18 cellular contexts compared by ENCODE assay signal in genomic region chr22:23530106-23530505, GRCh38. TPM values are rescaled to one million over a fixed set of nuclear protein-coding genes. Genes with fewer than 3 reads are reported as not detected.
A peak's percentile ranks its signal among the peaks of the same experiment; 100 is the strongest.
DNase-seq lines count a peak whose midpoint lies in the region; ATAC-seq, FAIRE-seq and TF ChIP-seq lines count a peak whose summit lies in the region.
"Had no signal": no experiment of that assay in that cellular context is flagged by ENCODE, and none has a peak within 500 bp of the region (broad histone marks: within the 10 kb centered on the region; RNA-seq: fewer than 3 reads in every experiment).

No MANE protein-coding gene starts in this region.

- ATAC-seq in sciatic nerve (no peak), left lobe of liver (no peak), GM21825 (IDR thresholded peaks at IDR 0.05; ENCODE audit: unreplicated experiment) (no peak), HG03432 (IDR thresholded peaks at IDR 0.05; ENCODE audit: unreplicated experiment) (no peak)

- H3K27ac Mint-ChIP-seq in chondrocyte (ENCODE audit: unreplicated experiment): no peak overlapping the region

- H3K4me1 Mint-ChIP-seq in chondrocyte (ENCODE audit: low read depth): no peaks in the 10 kb centered on the region

- TF ChIP-seq CTCF in D721Med (IDR thresholded peaks at IDR 0.05; ENCODE audit: insufficient read depth, missing control alignments) (no peak), chondrocyte (IDR thresholded peaks at IDR 0.05) (no peak)

- H3K36me3 Mint-ChIP-seq in chondrocyte (ENCODE audit: low read depth): peaks cover 3% of the 10 kb centered on the region

- FAIRE-seq in D721Med (lab: Jason Lieb, UNC): no peak

- no peak overlapping the region for H3K4me3 Mint-ChIP-seq in chondrocyte (ENCODE audit: unreplicated experiment)

- H3K27me3 Mint-ChIP-seq in chondrocyte (ENCODE audit: low read depth): peaks cover 4% of the 10 kb centered on the region

- intact Hi-C loops in sciatic nerve (cut with DNase I): loop anchor here (10.0 kb wide), 1 partner anchor 215 kb away; no protein-coding TSS in a partner anchor

- peak; percentile 3 for DNase-seq in D721Med (ENCODE audit: insufficient read length, low spot score)
- peak; percentile 42 for DNase-seq in chondrocyte (ENCODE audit: low spot score)
- DNase-seq in mesenteric fat pad (ENCODE audit: low spot score): peak; percentile 62
- peak; percentile 46 for DNase-seq in sciatic nerve (ENCODE audit: low spot score)
- DNase-seq in activated naive CD4-positive, alpha-beta T cell treated with Interleukin-2 at 50 U/mL for 16 hours: no peak
- DNase-seq in left lobe of liver (ENCODE audit: low spot score): no peak
- DNase-seq: COR-L47, DMS53, GM23248, NCI-H1092, NCI-H146, NCI-H2081 treated with DMSO at 0.1 percent for 48 hours, NCI-H510A, NCI-H774 had no signal

- H3K9me3 Mint-ChIP-seq in chondrocyte (ENCODE audit: low read depth): no peaks in the 10 kb centered on the region

RNA-seq across cellular contexts. Expression of gene IGLL1, which starts 50.0 kb away (rescaled TPM):
- total RNA-seq in chondrocyte: not detected in 3 replicates
- not detected for total RNA-seq in mesenteric fat pad
- total RNA-seq in sciatic nerve: not detected
- not detected for total RNA-seq in left lobe of liver
- total RNA-seq: GM23248, MCF 10A, SK-MEL-5 had no signal

Comparison
In these comparisons a context has a peak if more than half of its experiments do, and no peak if none do; other contexts are left out.
1. DNase-seq: peak in D721Med (single experiment), chondrocyte (single experiment), mesenteric fat pad (single experiment) and sciatic nerve (single experiment); none in activated naive CD4-positive, alpha-beta T cell treated with Interleukin-2 at 50 U/mL for 16 hours (single experiment) and left lobe of liver (single experiment).